10 cellular contexts compared by ENCODE assay signal in genomic region chr12:29088611-29089219, GRCh38.
DNase-seq lines count a peak whose midpoint lies in the region; ATAC-seq and TF ChIP-seq lines count a peak whose summit lies in the region.
"Had no signal": no experiment of that assay in that cellular context is flagged by ENCODE, and none has a peak within 500 bp of the region (broad histone marks: within the 10 kb centered on the region; RNA-seq: fewer than 3 reads in every experiment).

No MANE protein-coding gene starts in this region.

- H3T11ph ChIP-seq in H9 (ENCODE audit: low read length): no peak overlapping the region

- H3K14ac ChIP-seq in H9 (ENCODE audit: insufficient read depth, low read length): no peak overlapping the region

- no peaks in the 10 kb centered on the region for H3K79me1 ChIP-seq in H9 (ENCODE audit: insufficient read depth, low read depth, low read length, poor library complexity, severe bottlenecking)

- peaks cover 23 to 52% (median 29%) of the 10 kb centered on the region in 3 experiments for H3K36me3 Mint-ChIP-seq in H9 (ENCODE audit: insufficient read depth in 1 of 3, low read depth in 3 of 3)
- H3K36me3 Mint-ChIP-seq in activated T-helper 17 cell treated with anti-CD3 and anti-CD28 coated beads, Interleukin-2, amount 50 U/mL, for 72 hours (ENCODE audit: low read depth): no peaks in the 10 kb centered on the region

- H3K4me1 Mint-ChIP-seq in H9: peaks cover 2 to 3% of the 10 kb centered on the region in 2 experiments; a peak in 1 of 4 replicates
- no peaks in the 10 kb centered on the region for H3K4me1 Mint-ChIP-seq in activated T-helper 17 cell treated with anti-CD3 and anti-CD28 coated beads, Interleukin-2, amount 50 U/mL, for 72 hours

- TF ChIP-seq CTCF in H9 (conservative IDR thresholded peaks at IDR 0.05) (peak; percentile 68), Peyer's patch (IDR thresholded peaks at IDR 0.05) (peak in 5 of 6 experiments; percentile 17 to 71 (median 65)), fibroblast of pulmonary artery (IDR thresholded peaks at IDR 0.05; ENCODE audit: low read length, missing control alignments) (peak; percentile 53), dorsolateral prefrontal cortex (IDR thresholded peaks at IDR 0.05 in 54 of 56, conservative IDR thresholded peaks at IDR 0.05 in 2 of 56; ENCODE audit: low read depth in 1 of 56, partially characterized antibody in 56 of 56) (peak in 16 of 56 donors; percentile 9 to 32 (median 18))

- no peak overlapping the region for H3K4me3 Mint-ChIP-seq in H9
- no peak overlapping the region for H3K4me3 Mint-ChIP-seq in activated T-helper 17 cell treated with anti-CD3 and anti-CD28 coated beads, Interleukin-2, amount 50 U/mL, for 72 hours

- H3K79me2 ChIP-seq in H9 (ENCODE audit: insufficient read depth, low read length): no peaks in the 10 kb centered on the region

- H3K9me3 Mint-ChIP-seq in H9: peaks cover 56 to 61% of the 10 kb centered on the region in 2 experiments
- no peaks in the 10 kb centered on the region for H3K9me3 Mint-ChIP-seq in activated T-helper 17 cell treated with anti-CD3 and anti-CD28 coated beads, Interleukin-2, amount 50 U/mL, for 72 hours

- H3K27me3 ChIP-seq in H9 (ENCODE audit: insufficient read depth, low read length) (no peaks in the 10 kb centered on the region), Peyer's patch (no peaks in the 10 kb centered on the region), dorsolateral prefrontal cortex (no peaks in the 10 kb centered on the region)
- H3K27me3 ChIP-seq: MG63 had no signal

- no peak overlapping the region for H2AK5ac ChIP-seq in H9 (ENCODE audit: insufficient read length, low read length)

- no peak overlapping the region for H3K9ac ChIP-seq in H9 (ENCODE audit: extremely low read depth, insufficient read length, low read length)

- H2BK12ac ChIP-seq in H9 (ENCODE audit: insufficient read length, low read depth, low read length): no peak overlapping the region

- no peak overlapping the region for H3K18ac ChIP-seq in H9 (ENCODE audit: insufficient read length, low read depth, low read length)

- no peak overlapping the region for H2BK120ac ChIP-seq in H9 (ENCODE audit: low read depth, low read length, poor library complexity, severe bottlenecking)

- ATAC-seq in GM18511 (IDR thresholded peaks at IDR 0.05; ENCODE audit: unreplicated experiment): no peak
- ATAC-seq in activated T-helper 17 cell treated with anti-CD3 and anti-CD28 coated beads, Interleukin-2, amount 50 U/mL, for 72 hours (replicated peaks): no peak

- H3K56ac ChIP-seq in H9 (ENCODE audit: insufficient read length, low read depth, low read length): no peak overlapping the region

- H3K27ac Mint-ChIP-seq in H9: no peak overlapping the region
- no peak overlapping the region for H3K27ac Mint-ChIP-seq in activated T-helper 17 cell treated with anti-CD3 and anti-CD28 coated beads, Interleukin-2, amount 50 U/mL, for 72 hours

- H4K8ac ChIP-seq in H9 (replicated peaks; ENCODE audit: insufficient read length, low read depth, low read length): no peak overlapping the region

- DNase-seq in AG08395 (ENCODE audit: low spot score) (peak; percentile 28), H9 (no peak), Peyer's patch (no peak), fibroblast of pulmonary artery (ENCODE audit: low read depth) (peak; percentile 45), NCI-H524 treated with DMSO at 0.1 percent for 48 hours (lab: John Stamatoyannopoulos, UW) (no peak), dorsolateral prefrontal cortex (no peak)
- DNase-seq: anterior cingulate cortex, MG63 had no signal

- H3K23ac ChIP-seq in H9 (ENCODE audit: insufficient read length, low read depth, low read length): no peak overlapping the region

- no peak overlapping the region for H3K4ac ChIP-seq in H9 (ENCODE audit: low read depth, low read length)

- H3K27me3 Mint-ChIP-seq in H9 (ENCODE audit: low read depth): no peaks in the 10 kb centered on the region; the same call in 1 of the 2 replicates
- peaks cover 6% of the 10 kb centered on the region for H3K27me3 Mint-ChIP-seq in activated T-helper 17 cell treated with anti-CD3 and anti-CD28 coated beads, Interleukin-2, amount 50 U/mL, for 72 hours

- H2AFZ ChIP-seq in H9 (ENCODE audit: low read length): no peak overlapping the region

- H3K36me3 ChIP-seq in Peyer's patch: no peaks in the 10 kb centered on the region
- H3K36me3 ChIP-seq: MG63 had no signal

- no peak overlapping the region for H2BK20ac ChIP-seq in H9 (ENCODE audit: low read depth, low read length, poor library complexity, severe bottlenecking)

- no peak overlapping the region for H2BK5ac ChIP-seq in H9 (ENCODE audit: insufficient read length, low read length)

- H3K9me3 ChIP-seq in H9 (ENCODE audit: control insufficient read depth, low read depth, low read length) (peaks cover 3% of the 10 kb centered on the region), Peyer's patch (peaks cover 0 to 5% (median 0%) of the 10 kb centered on the region in 4 donors)

- H3K23me2 ChIP-seq in H9 (ENCODE audit: insufficient read length, low read depth, low read length, poor library complexity, severe bottlenecking): no peaks in the 10 kb centered on the region

- no peak overlapping the region for H4K5ac ChIP-seq in H9 (ENCODE audit: insufficient read length, low read depth, low read length)

- TF ChIP-seq POLR2A in Peyer's patch (IDR thresholded peaks at IDR 0.05): no peak

- intact Hi-C loops in dorsolateral prefrontal cortex (cut with DNase I): no loop called here

- no peaks in the 10 kb centered on the region for H4K20me1 ChIP-seq in H9 (ENCODE audit: control insufficient read depth, insufficient read depth, insufficient read length)

- H3K4me3 ChIP-seq in Peyer's patch (no peak overlapping the region), fibroblast of pulmonary artery (replicated peaks; ENCODE audit: low read depth, low read length) (no peak overlapping the region), dorsolateral prefrontal cortex (no peak overlapping the region)
- H3K4me3 ChIP-seq: MG63 had no signal

- H4K91ac ChIP-seq in H9 (ENCODE audit: insufficient read length, low read depth, low read length): no peak overlapping the region

- H3K4me1 ChIP-seq in H9 (ENCODE audit: insufficient read depth, low read length) (no peaks in the 10 kb centered on the region), Peyer's patch (no peaks in the 10 kb centered on the region)

- H3K27ac ChIP-seq in H9 (ENCODE audit: insufficient read length, low read depth, low read length) (no peak overlapping the region), Peyer's patch (no peak overlapping the region), dorsolateral prefrontal cortex (no peak overlapping the region)

- H3K4me2 ChIP-seq in H9 (ENCODE audit: insufficient read depth, insufficient read length, low read length): no peak overlapping the region

- no peak overlapping the region for H2BK15ac ChIP-seq in H9 (ENCODE audit: low read depth, low read length)

Comparison
In these comparisons a context has a peak if more than half of its experiments do, and no peak if none do; other contexts are left out.
1. DNase-seq: peak in AG08395 (single experiment) and fibroblast of pulmonary artery (single experiment); none in H9 (single experiment), Peyer's patch (0 of 3), NCI-H524 treated with DMSO at 0.1 percent for 48 hours (single experiment) and dorsolateral prefrontal cortex (0 of 10).